20 cellular contexts compared by ENCODE assay signal in the genomic region with DNA sequence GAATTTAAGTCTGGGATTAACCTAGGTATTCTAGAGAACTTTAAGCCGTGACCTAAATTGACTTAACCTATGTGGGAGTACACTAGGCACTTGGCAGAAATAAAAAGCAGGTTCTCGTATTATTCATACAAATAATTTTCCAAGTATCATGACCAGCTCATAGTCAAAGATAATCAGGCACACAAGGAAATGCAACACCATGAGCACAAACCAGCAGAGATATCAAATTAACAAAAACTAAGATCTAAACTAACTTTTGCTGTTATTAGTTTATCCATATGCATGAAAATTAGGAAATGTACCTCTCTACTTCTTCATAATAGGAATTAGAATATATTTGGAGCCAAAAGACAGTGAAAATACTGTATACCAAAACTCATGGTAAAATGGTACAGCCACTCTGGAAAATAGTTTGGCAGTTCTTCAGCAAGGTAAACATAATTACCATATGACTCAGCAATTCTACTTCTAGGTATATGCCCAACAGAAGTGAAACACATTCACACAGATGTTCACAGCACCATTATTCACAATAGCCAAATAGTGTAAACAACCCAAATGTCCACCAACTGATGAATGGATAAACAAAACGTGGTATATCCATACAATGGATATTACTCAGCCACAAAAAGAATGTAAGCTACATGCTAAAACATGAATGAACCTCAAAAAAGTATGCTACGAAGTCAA.
A peak's percentile ranks its signal among the peaks of the same experiment; 100 is the strongest.
DNase-seq lines count a peak whose midpoint lies in the region; ATAC-seq, FAIRE-seq and TF ChIP-seq lines count a peak whose summit lies in the region.
"Had no signal": no experiment of that assay in that cellular context is flagged by ENCODE, and none has a peak within 500 bp of the region (broad histone marks: within the 10 kb centered on the region; RNA-seq: fewer than 3 reads in every experiment).

No MANE protein-coding gene starts in this region.

- H3K9me2 ChIP-seq in MM.1S (replicated peaks; ENCODE audit: insufficient read depth, low read length): no peaks in the 10 kb centered on the region

- H3K4me2 ChIP-seq in A549 (no peak overlapping the region), MM.1S (ENCODE audit: low read depth, low read length) (no peak overlapping the region), GM12878 (ENCODE audit: control insufficient read depth, insufficient read depth) (no peak overlapping the region)

- no peak for TF ChIP-seq EP300 in A549 (IDR thresholded peaks at IDR 0.05)
- TF ChIP-seq EP300 in GM12878 (IDR thresholded peaks at IDR 0.05; ENCODE audit: borderline replicate concordance in 1 of 2, control insufficient read depth in 1 of 2, low read depth in 2 of 2, low read length in 2 of 2): no peak

- no peak for TF ChIP-seq RAD21 in A549 (conservative IDR thresholded peaks at IDR 0.05 in 1 of 2, IDR thresholded peaks at IDR 0.05 in 1 of 2)
- TF ChIP-seq RAD21 in GM12878 (IDR thresholded peaks at IDR 0.05; ENCODE audit: insufficient read depth, low read depth, low read length): no peak

- H3K27me3 ChIP-seq in MM.1S (replicated peaks; ENCODE audit: insufficient read depth, low read length) (no peaks in the 10 kb centered on the region), GM12878 (replicated peaks in 1 of 2; ENCODE audit: control insufficient read depth in 2 of 2, insufficient read depth in 2 of 2, low read length in 1 of 2) (no peaks in the 10 kb centered on the region)

- H3K79me2 ChIP-seq in MM.1S (ENCODE audit: low read length): no peaks in the 10 kb centered on the region
- no peaks in the 10 kb centered on the region for H3K79me2 ChIP-seq in GM12878 (ENCODE audit: control insufficient read depth, insufficient read depth, low read length)

- no TSS peak for BruUV-seq in GM12878 (replicated peaks; lab: Mats Ljungman, UMichigan)

- no peak overlapping the region for H3K27ac ChIP-seq in A549
- no peak overlapping the region for H3K27ac ChIP-seq in MM.1S (ENCODE audit: low read length)
- H3K27ac ChIP-seq in GM12878 (ENCODE audit: control insufficient read depth, insufficient read depth): no peak overlapping the region
- H3K27ac ChIP-seq: GM23248 had no signal

- H3K4me1 ChIP-seq in A549 (no peaks in the 10 kb centered on the region), MM.1S (ENCODE audit: low read length) (peaks cover 8% of the 10 kb centered on the region), GM12878 (ENCODE audit: control insufficient read depth, insufficient read depth, low read length) (no peaks in the 10 kb centered on the region)
- H3K4me1 ChIP-seq: BE2C had no signal

- no peak for FAIRE-seq in A549 (lab: Jason Lieb, UNC)
- peak; percentile 52 for FAIRE-seq in GM12878 (lab: Jason Lieb, UNC)
- FAIRE-seq: GM19239 had no signal

- DNase-seq in A549 (ENCODE audit: low read depth in 1 of 2, low spot score in 1 of 2) (no peak), GM12865 (ENCODE audit: low read depth) (peak; percentile 29), MM.1S (peak; percentile 39), GM12878 (ENCODE audit: low read depth, low spot score) (no peak)
- no peak for DNase-seq in activated CD8-positive, alpha-beta memory T cell treated with anti-CD3 and anti-CD28 coated beads, Interleukin-2, amount 50 U/mL, for 4 hours
- DNase-seq in activated effector memory CD4-positive, alpha-beta T cell treated with anti-CD3 and anti-CD28 coated beads, Interleukin-2, amount 50 U/mL, for 16 hours: no peak
- DNase-seq: BE2C, DMS79 treated with DMSO at 0.1 percent for 48 hours, Kasumi-1, MG63, NCI-H1092, NCI-H146, NCI-H2029, NCI-H526, RPMI8226 had no signal

- no peak for TF ChIP-seq POLR2A in A549 (IDR thresholded peaks at IDR 0.05; ENCODE audit: low read length)
- no peak for TF ChIP-seq POLR2A in GM12878 (IDR thresholded peaks at IDR 0.05; ENCODE audit: low read depth, low read length)

- in situ Hi-C loops in GM12878 (cut with MboI): no loop called here

- WGBS in A549 (ENCODE audit: missing lambda C conversion rate): 45% methylated on average over 4 of the region's 4 CpGs
- WGBS in GM12878 (ENCODE audit: insufficient coverage, insufficient replicate concordance, low lambda C conversion rate, missing lambda C conversion rate): 33% methylated on average over 4 of the region's 4 CpGs

- no peak for ATAC-seq in A549
- no peak for ATAC-seq in GM12878
- no peak for ATAC-seq in HG03025 (IDR thresholded peaks at IDR 0.05; ENCODE audit: low FRiP score, unreplicated experiment)
- ATAC-seq in GM21737 (IDR thresholded peaks at IDR 0.05; ENCODE audit: unreplicated experiment): no peak
- ATAC-seq: SK-N-SH treated with all-trans-retinoic acid at 6 μM for 48 hours had no signal

- no peaks in the 10 kb centered on the region for H3F3A ChIP-seq in MM.1S (ENCODE audit: insufficient read depth, low read length)

- CTCF ChIA-PET in A549 (lab: Yijun Ruan, JAX) (interaction anchor here (1.2 kb wide), 1 partner anchor 286 kb away, joined by 3 read pairs; no protein-coding TSS in a partner anchor), GM12878 (lab: Yijun Ruan, JAX) (interaction anchor here (0.7 to 1.3 kb wide), 2 partner anchors 13 to 1393 kb away, joined by 3 to 4 read pairs; no protein-coding TSS in a partner anchor)

- H4K20me1 ChIP-seq in MM.1S (ENCODE audit: insufficient read depth, low read length): no peaks in the 10 kb centered on the region
- H4K20me1 ChIP-seq in GM12878 (ENCODE audit: control insufficient read depth, insufficient read depth): no peaks in the 10 kb centered on the region

- H3K36me3 ChIP-seq in MM.1S (replicated peaks; ENCODE audit: insufficient read depth, low read length): no peaks in the 10 kb centered on the region
- H3K36me3 ChIP-seq in GM12878 (ENCODE audit: control insufficient read depth in 2 of 2, insufficient read depth in 2 of 2, low read length in 1 of 2): no peaks in the 10 kb centered on the region
- H3K36me3 ChIP-seq: BE2C, MG63 had no signal

- H2AFZ ChIP-seq in MM.1S (ENCODE audit: low read length) (no peak overlapping the region), GM12878 (ENCODE audit: control insufficient read depth, low read depth, low read length) (no peak overlapping the region)
- H2AFZ ChIP-seq: GM23248 had no signal

- RAD21 ChIA-PET in GM12878 (lab: Charles Lee; ENCODE audit: unreplicated experiment): no interaction called here

- intact Hi-C loops in GM12878 (cut with micrococcal nuclease; ENCODE audit: unreplicated experiment): no loop called here

- H3K4me3 ChIP-seq in A549 (no peak overlapping the region), GM12865 (ENCODE audit: low read depth, low read length) (no peak overlapping the region), MM.1S (ENCODE audit: low read length) (no peak overlapping the region), GM12878 (no peak overlapping the region)
- H3K4me3 ChIP-seq: GM23248, MG63 had no signal

- TF ChIP-seq CTCF in A549 (IDR thresholded peaks at IDR 0.05) (no peak), GM12865 (IDR thresholded peaks at IDR 0.05; ENCODE audit: insufficient read depth, low read depth, low read length, missing control alignments) (no peak), MM.1S (IDR thresholded peaks at IDR 0.05; ENCODE audit: low read length) (no peak), GM12878 (IDR thresholded peaks at IDR 0.05 in 2 of 3, conservative IDR thresholded peaks at IDR 0.05 in 1 of 3; ENCODE audit: control insufficient read depth in 2 of 3, extremely low read depth in 1 of 3, insufficient read depth in 1 of 3, low read depth in 3 of 3, low read length in 3 of 3) (no peak)

- POLR2A ChIA-PET in A549 (lab: Yijun Ruan, JAX) (no interaction called here), GM12878 (lab: Charles Lee) (interaction anchor here (0.6 kb wide), 1 partner anchor 333 kb away, joined by 3 read pairs; no protein-coding TSS in a partner anchor)

- peaks cover 4% of the 10 kb centered on the region; the same call in 1 of the 3 replicates for H3K9me3 ChIP-seq in A549
- no peaks in the 10 kb centered on the region for H3K9me3 ChIP-seq in MM.1S (replicated peaks; ENCODE audit: insufficient read depth, low read length)
- H3K9me3 ChIP-seq in GM12878 (replicated peaks; ENCODE audit: control insufficient read depth, insufficient read depth, low read length): peaks cover 4% of the 10 kb centered on the region
- H3K9me3 ChIP-seq: BE2C had no signal

- no peak overlapping the region for H3K9ac ChIP-seq in MM.1S (ENCODE audit: low read length)
- H3K9ac ChIP-seq in GM12878 (ENCODE audit: control insufficient read depth, insufficient read depth, low read length): no peak overlapping the region
- H3K9ac ChIP-seq: GM23248 had no signal

- SMC1A ChIA-PET in GM12878 (lab: Charles Lee; ENCODE audit: uncharacterized antibody, unreplicated experiment): interaction anchor here (0.6 to 1.2 kb wide), 3 partner anchors 10 to 171 kb away, joined by 3 to 5 read pairs (median 3); no protein-coding TSS in a partner anchor

TF ChIP-seq in A549, 52 proteins besides CTCF, POLR2A, EP300 and RAD21 (continues in another document):
- no peak for TF ChIP-seq CHD4 (IDR thresholded peaks at IDR 0.05; ENCODE audit: borderline replicate concordance)
- no peak for TF ChIP-seq RARB (CRISPR knock-in tag; IDR thresholded peaks at IDR 0.05)
- no peak for TF ChIP-seq PBX3 (IDR thresholded peaks at IDR 0.05)
- TF ChIP-seq ZSCAN20 (CRISPR knock-in tag; IDR thresholded peaks at IDR 0.05): no peak
- TF ChIP-seq JUNB (IDR thresholded peaks at IDR 0.05): no peak
- TF ChIP-seq SMC3 (IDR thresholded peaks at IDR 0.05): no peak

TF ChIP-seq in GM12878, 131 proteins besides CTCF, POLR2A, EP300 and RAD21:
- no peak for TF ChIP-seq ZNF274 (IDR thresholded peaks at IDR 0.05; ENCODE audit: insufficient read depth, insufficient read length)
- peak; percentile 79 for TF ChIP-seq BACH1 (IDR thresholded peaks at IDR 0.05; ENCODE audit: borderline replicate concordance)

Comparison
In these comparisons a context has a peak if more than half of its experiments do, and no peak if none do; other contexts are left out.
1. DNase-seq: peak in GM12865 (single experiment) and MM.1S (single experiment); none in A549 (0 of 2), GM12878 (single experiment), activated CD8-positive, alpha-beta memory T cell treated with anti-CD3 and anti-CD28 coated beads, Interleukin-2, amount 50 U/mL, for 4 hours (single experiment) and activated effector memory CD4-positive, alpha-beta T cell treated with anti-CD3 and anti-CD28 coated beads, Interleukin-2, amount 50 U/mL, for 16 hours (single experiment).